In the genomic region with DNA sequence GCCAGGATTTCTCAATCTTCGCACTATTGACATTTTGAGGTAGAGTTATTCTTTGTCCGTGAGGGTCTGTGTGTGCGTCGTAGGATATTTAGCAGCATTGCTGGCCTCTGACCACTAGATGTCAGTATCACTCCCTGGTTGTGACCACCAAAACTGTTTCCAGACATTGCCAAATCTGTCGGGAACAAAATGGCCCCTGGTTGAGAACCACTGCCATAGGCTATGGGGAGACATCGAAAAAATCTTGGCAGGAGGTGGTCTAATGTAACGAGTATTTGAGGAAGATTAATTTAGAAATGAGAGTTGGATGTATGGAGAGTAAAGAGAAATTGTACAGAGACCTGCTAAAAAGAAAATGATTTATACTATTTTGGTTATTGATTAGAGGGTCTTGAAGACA, we compare ENCODE assay signal across 8 cellular contexts.
DNase-seq lines count a peak whose midpoint lies in the region; ATAC-seq and TF ChIP-seq lines count a peak whose summit lies in the region.

No MANE protein-coding gene starts in this region.

- ATAC-seq in activated B cell treated with CpG ODN at 0.5 μM for 24 hours (ENCODE audit: low read depth) (peak; percentile 62), GM21825 (IDR thresholded peaks at IDR 0.05; ENCODE audit: unreplicated experiment) (no peak)
- ATAC-seq in effector memory CD8-positive, alpha-beta T cell (replicated peaks): peak; percentile 74
- ATAC-seq in stimulated activated effector memory CD8-positive, alpha-beta T cell treated with anti-CD3 and anti-CD28 coated beads, Interleukin-12 subunit alpha, Interleukin-12 subunit beta, amount 100 ng/mL, for 72 hours: peak; percentile 56

- TF ChIP-seq CTCF in GM20000 (IDR thresholded peaks at IDR 0.05; ENCODE audit: extremely low read depth, missing control alignments) (peak; percentile 42), activated B cell treated with CpG ODN at 0.5 μM for 24 hours (IDR thresholded peaks at IDR 0.05) (no peak)

- peak overlapping the region; percentile 51 for H3K9ac ChIP-seq in mesenchymal stem cell (ENCODE audit: low read length)

- no peak overlapping the region for H2BK15ac ChIP-seq in mesenchymal stem cell (ENCODE audit: low read depth, poor library complexity, severe bottlenecking)

- H2BK12ac ChIP-seq in mesenchymal stem cell (ENCODE audit: low read length in 2 of 2): no peak overlapping the region

- DNase-seq in CMK (ENCODE audit: low read depth): peak; percentile 31
- DNase-seq in GM20000 (ENCODE audit: low spot score): peak; percentile 8
- DNase-seq in NCI-H1694 treated with DMSO at 0.1 percent for 48 hours (lab: John Stamatoyannopoulos, UW): peak; percentile 39
- DNase-seq in activated B cell treated with CpG ODN at 0.5 μM for 24 hours: no peak
- DNase-seq in effector memory CD8-positive, alpha-beta T cell: peak; percentile 4 to 15 (median 10)
- DNase-seq in mesenchymal stem cell: peak; percentile 68
- DNase-seq in stimulated activated effector memory CD8-positive, alpha-beta T cell treated with anti-CD3 and anti-CD28 coated beads, Interleukin-12 subunit alpha, Interleukin-12 subunit beta, amount 100 ng/mL, for 72 hours (ENCODE audit: low spot score in 2 of 2): peak; percentile 5 to 55

- peaks cover 0 to 14% of the 10 kb centered on the region in 2 experiments for H3K36me3 ChIP-seq in mesenchymal stem cell (ENCODE audit: control insufficient read depth in 1 of 2, insufficient read depth in 2 of 2, low read depth in 1 of 2, low read length in 2 of 2)

- H3K9me3 ChIP-seq in mesenchymal stem cell (ENCODE audit: control insufficient read depth, low read length): no peaks in the 10 kb centered on the region

- no peak overlapping the region for H2BK120ac ChIP-seq in mesenchymal stem cell (ENCODE audit: low read depth, low read length)

- no peaks in the 10 kb centered on the region for H3K27me3 Mint-ChIP-seq in activated B cell treated with CpG ODN at 0.5 μM for 24 hours
- no peaks in the 10 kb centered on the region for H3K27me3 Mint-ChIP-seq in effector memory CD8-positive, alpha-beta T cell

- 6% methylated on average over 3 of the region's 7 CpGs for WGBS in mesenchymal stem cell

- POLR2A ChIA-PET in activated B cell treated with CpG ODN at 0.5 μM for 24 hours (lab: Charles Lee): no interaction called here

- H4K91ac ChIP-seq in mesenchymal stem cell (ENCODE audit: low read length): no peak overlapping the region

- H3K14ac ChIP-seq in mesenchymal stem cell (ENCODE audit: low read length in 2 of 2): no peak overlapping the region

- no peaks in the 10 kb centered on the region for H3K27me3 ChIP-seq in mesenchymal stem cell (ENCODE audit: control insufficient read depth in 1 of 2, insufficient read depth in 1 of 2, low read length in 2 of 2)

- CTCF ChIA-PET in activated B cell treated with CpG ODN at 0.5 μM for 24 hours (lab: Charles Lee): interaction anchor here (0.8 to 1.5 kb wide), 2 partner anchors 145 to 203 kb away, joined by 3 to 4 read pairs; no protein-coding TSS in a partner anchor

- H3K9me3 Mint-ChIP-seq in activated B cell treated with CpG ODN at 0.5 μM for 24 hours: no peaks in the 10 kb centered on the region
- H3K9me3 Mint-ChIP-seq in effector memory CD8-positive, alpha-beta T cell: no peaks in the 10 kb centered on the region
- no peaks in the 10 kb centered on the region for H3K9me3 Mint-ChIP-seq in stimulated activated effector memory CD8-positive, alpha-beta T cell treated with anti-CD3 and anti-CD28 coated beads, Interleukin-12 subunit alpha, Interleukin-12 subunit beta, amount 100 ng/mL, for 72 hours

- no peak overlapping the region for H3K4ac ChIP-seq in mesenchymal stem cell (ENCODE audit: low read depth in 1 of 2, low read length in 2 of 2)

- peaks cover 9% of the 10 kb centered on the region for H3K4me1 Mint-ChIP-seq in activated B cell treated with CpG ODN at 0.5 μM for 24 hours
- peaks cover 7 to 20% of the 10 kb centered on the region in 2 donors for H3K4me1 Mint-ChIP-seq in effector memory CD8-positive, alpha-beta T cell (ENCODE audit: low read depth in 2 of 2)
- H3K4me1 Mint-ChIP-seq in stimulated activated effector memory CD8-positive, alpha-beta T cell treated with anti-CD3 and anti-CD28 coated beads, Interleukin-12 subunit alpha, Interleukin-12 subunit beta, amount 100 ng/mL, for 72 hours: peaks cover 11% of the 10 kb centered on the region

- no peak overlapping the region for H3K4me2 ChIP-seq in mesenchymal stem cell (ENCODE audit: low read length, poor library complexity, severe bottlenecking)

- peaks cover 52% of the 10 kb centered on the region for H3K36me3 Mint-ChIP-seq in activated B cell treated with CpG ODN at 0.5 μM for 24 hours (ENCODE audit: low read depth)
- peaks cover 63% of the 10 kb centered on the region for H3K36me3 Mint-ChIP-seq in effector memory CD8-positive, alpha-beta T cell (ENCODE audit: insufficient read depth)
- peaks cover 91% of the 10 kb centered on the region for H3K36me3 Mint-ChIP-seq in stimulated activated effector memory CD8-positive, alpha-beta T cell treated with anti-CD3 and anti-CD28 coated beads, Interleukin-12 subunit alpha, Interleukin-12 subunit beta, amount 100 ng/mL, for 72 hours

- H4K8ac ChIP-seq in mesenchymal stem cell (ENCODE audit: low read length): no peak overlapping the region

- H2BK5ac ChIP-seq in mesenchymal stem cell (ENCODE audit: low read depth, low read length, poor library complexity, severe bottlenecking): no peak overlapping the region

- no peak overlapping the region for H3K4me3 Mint-ChIP-seq in activated B cell treated with CpG ODN at 0.5 μM for 24 hours
- H3K4me3 Mint-ChIP-seq in effector memory CD8-positive, alpha-beta T cell: no peak overlapping the region
- no peak overlapping the region for H3K4me3 Mint-ChIP-seq in stimulated activated effector memory CD8-positive, alpha-beta T cell treated with anti-CD3 and anti-CD28 coated beads, Interleukin-12 subunit alpha, Interleukin-12 subunit beta, amount 100 ng/mL, for 72 hours

- no peak overlapping the region for H3K23ac ChIP-seq in mesenchymal stem cell (ENCODE audit: low read length in 2 of 2)

- H3K79me1 ChIP-seq in mesenchymal stem cell (replicated peaks; ENCODE audit: low read length, poor library complexity, severe bottlenecking): no peaks in the 10 kb centered on the region

- H2AK5ac ChIP-seq in mesenchymal stem cell (ENCODE audit: low read length, severe bottlenecking): no peak overlapping the region

- H2AFZ ChIP-seq in mesenchymal stem cell (ENCODE audit: low read depth, low read length): no peak overlapping the region

- no peak overlapping the region for H3K27ac ChIP-seq in mesenchymal stem cell (ENCODE audit: low read length, poor library complexity, severe bottlenecking)

- H3K4me1 ChIP-seq in mesenchymal stem cell (ENCODE audit: control insufficient read depth, insufficient read depth, low read depth, low read length): no peaks in the 10 kb centered on the region

- no peak overlapping the region for H3K4me3 ChIP-seq in mesenchymal stem cell (ENCODE audit: insufficient read depth in 1 of 2, low read depth in 1 of 2, low read length in 2 of 2)

- no peak overlapping the region for H3K18ac ChIP-seq in mesenchymal stem cell (ENCODE audit: low read depth in 1 of 2, low read length in 2 of 2)

- intact Hi-C loops in activated B cell treated with CpG ODN at 0.5 μM for 24 hours (cut with micrococcal nuclease): loop anchor here (1.0 to 5.0 kb wide), 3 partner anchors 67 to 203 kb away; no protein-coding TSS in a partner anchor

- H3K27ac Mint-ChIP-seq in activated B cell treated with CpG ODN at 0.5 μM for 24 hours: peak overlapping the region; percentile 70
- peak overlapping the region in 1 of 2 donors; percentile 30 for H3K27ac Mint-ChIP-seq in effector memory CD8-positive, alpha-beta T cell
- H3K27ac Mint-ChIP-seq in stimulated activated effector memory CD8-positive, alpha-beta T cell treated with anti-CD3 and anti-CD28 coated beads, Interleukin-12 subunit alpha, Interleukin-12 subunit beta, amount 100 ng/mL, for 72 hours: peak overlapping the region; percentile 46
